In genomic region chr9:40223353-40223752, GRCh38 we compare ENCODE assay signal across 8 cellular contexts.
DNase-seq lines count a peak whose midpoint lies in the region; ATAC-seq and TF ChIP-seq lines count a peak whose summit lies in the region.
"Not testable (repeated sequence)": the region's sequence is repeated elsewhere in the genome, so short reads cannot be mapped to it uniquely, and the experiment has no call there.

No MANE protein-coding gene starts in this region.

- CTCF ChIA-PET in Calu3 (lab: Charles Lee); activated naive CD4-positive, alpha-beta T cell treated with anti-CD3 and anti-CD28 coated beads, Interleukin-2, amount 10 ng/mL, durations not matched to agents 7 days and 5 days (lab: Charles Lee): not testable (repeated sequence)

- not testable (repeated sequence) for TF ChIP-seq POLR2A in heart left ventricle (IDR thresholded peaks at IDR 0.05); right lobe of liver (IDR thresholded peaks at IDR 0.05); suprapubic skin (IDR thresholded peaks at IDR 0.05)

- intact Hi-C loops in Calu3 (cut with micrococcal nuclease; ENCODE audit: unreplicated experiment); activated CD4-positive, alpha-beta T cell treated with anti-CD3 and anti-CD28 coated beads, Interleukin-2, amount 10 ng/mL, durations not matched to agents 24 days and 14 days (cut with micrococcal nuclease); colonic mucosa (cut with DNase I); heart left ventricle (cut with DNase I); right lobe of liver (cut with DNase I): not testable (repeated sequence)

- H3K27me3 Mint-ChIP-seq in Calu3 (ENCODE audit: unreplicated experiment); activated CD4-positive, alpha-beta T cell treated with anti-CD3 and anti-CD28 coated beads, Interleukin-2, amount 10 ng/mL, durations not matched to agents 24 days and 14 days; activated naive CD4-positive, alpha-beta T cell treated with anti-CD3 and anti-CD28 coated beads, Interleukin-2, amount 10 ng/mL, durations not matched to agents 7 days and 5 days; osteocyte (ENCODE audit: unreplicated experiment): not testable (repeated sequence)

- not testable (repeated sequence) for H3K9me3 Mint-ChIP-seq in Calu3 (ENCODE audit: low read depth, unreplicated experiment); activated CD4-positive, alpha-beta T cell treated with anti-CD3 and anti-CD28 coated beads, Interleukin-2, amount 10 ng/mL, durations not matched to agents 24 days and 14 days; activated naive CD4-positive, alpha-beta T cell treated with anti-CD3 and anti-CD28 coated beads, Interleukin-2, amount 10 ng/mL, durations not matched to agents 7 days and 5 days; osteocyte (ENCODE audit: unreplicated experiment)

- H3K27me3 ChIP-seq in colonic mucosa, heart left ventricle, right lobe of liver, suprapubic skin: not testable (repeated sequence)

- H3K36me3 Mint-ChIP-seq in Calu3 (ENCODE audit: insufficient read depth, unreplicated experiment); activated CD4-positive, alpha-beta T cell treated with anti-CD3 and anti-CD28 coated beads, Interleukin-2, amount 10 ng/mL, durations not matched to agents 24 days and 14 days (ENCODE audit: low read depth); activated naive CD4-positive, alpha-beta T cell treated with anti-CD3 and anti-CD28 coated beads, Interleukin-2, amount 10 ng/mL, durations not matched to agents 7 days and 5 days; osteocyte (ENCODE audit: unreplicated experiment): not testable (repeated sequence)

- H3K4me3 Mint-ChIP-seq in Calu3 (ENCODE audit: low read depth, unreplicated experiment): peak overlapping the region; percentile 76
- H3K4me3 Mint-ChIP-seq in activated CD4-positive, alpha-beta T cell treated with anti-CD3 and anti-CD28 coated beads, Interleukin-2, amount 10 ng/mL, durations not matched to agents 24 days and 14 days; activated naive CD4-positive, alpha-beta T cell treated with anti-CD3 and anti-CD28 coated beads, Interleukin-2, amount 10 ng/mL, durations not matched to agents 7 days and 5 days; osteocyte (ENCODE audit: unreplicated experiment): not testable (repeated sequence)

- not testable (repeated sequence) for TF ChIP-seq EP300 in suprapubic skin (IDR thresholded peaks at IDR 0.05)

- not testable (repeated sequence) for H3K4me3 ChIP-seq in colonic mucosa, right lobe of liver
- H3K4me3 ChIP-seq in heart left ventricle (peak overlapping the region in 8 of 12 donors; percentile 17 to 45 (median 35)), suprapubic skin (peak overlapping the region; percentile 26)

- not testable (repeated sequence) for TF ChIP-seq CTCF in Calu3 (IDR thresholded peaks at IDR 0.05; ENCODE audit: unreplicated experiment); colonic mucosa (IDR thresholded peaks at IDR 0.05); heart left ventricle (IDR thresholded peaks at IDR 0.05); right lobe of liver (IDR thresholded peaks at IDR 0.05); osteocyte (IDR thresholded peaks at IDR 0.05); suprapubic skin (IDR thresholded peaks at IDR 0.05)

- not testable (repeated sequence) for H3K9me3 ChIP-seq in colonic mucosa, heart left ventricle, right lobe of liver, suprapubic skin

- not testable (repeated sequence) for H3K36me3 ChIP-seq in colonic mucosa, heart left ventricle, right lobe of liver, suprapubic skin

- not testable (repeated sequence) for H3K9ac ChIP-seq in colonic mucosa (ENCODE audit: low read depth in 2 of 2, low read length in 2 of 2)

- not testable (repeated sequence) for H3K27ac ChIP-seq in colonic mucosa, heart left ventricle, right lobe of liver, suprapubic skin

- H3K4me1 ChIP-seq in colonic mucosa, heart left ventricle, right lobe of liver, suprapubic skin: not testable (repeated sequence)

- peak; percentile 16 for DNase-seq in Calu3
- peak; percentile 63 for DNase-seq in activated CD4-positive, alpha-beta T cell treated with anti-CD3 and anti-CD28 coated beads, Interleukin-2, amount 10 ng/mL, durations not matched to agents 24 days and 14 days
- peak; percentile 21 for DNase-seq in activated naive CD4-positive, alpha-beta T cell treated with anti-CD3 and anti-CD28 coated beads, Interleukin-2, amount 10 ng/mL, durations not matched to agents 7 days and 5 days
- DNase-seq in colonic mucosa: peak; percentile 17
- DNase-seq in heart left ventricle: peak in 2 of 5 donors; percentile 6 to 12
- peak; percentile 14 to 49 (median 46) for DNase-seq in right lobe of liver
- peak; percentile 51 for DNase-seq in osteocyte (ENCODE audit: extremely low spot score, unreplicated experiment)
- peak in 1 of 2 donors; percentile 47 for DNase-seq in suprapubic skin (ENCODE audit: low spot score in 2 of 2)

- WGBS in heart left ventricle, 4 donors: 2% methylated on average over 14 to 15 of the region's 33 CpGs; no CpG with 5 or more reads in 2 of the 4 donors
- 0% methylated on average over 2 of the region's 33 CpGs for WGBS in right lobe of liver (ENCODE audit: insufficient coverage, low coverage, low lambda C conversion rate, missing lambda C conversion rate)
- 0% methylated on average over 1 of the region's 33 CpGs for WGBS in suprapubic skin

- not testable (repeated sequence) for ATAC-seq in heart left ventricle, right lobe of liver

- TSS peak; percentile 94 for BruUV-seq in Calu3 (replicated peaks; lab: Mats Ljungman, UMichigan)

- H3K4me1 Mint-ChIP-seq in Calu3 (ENCODE audit: low read depth, unreplicated experiment); activated CD4-positive, alpha-beta T cell treated with anti-CD3 and anti-CD28 coated beads, Interleukin-2, amount 10 ng/mL, durations not matched to agents 24 days and 14 days; activated naive CD4-positive, alpha-beta T cell treated with anti-CD3 and anti-CD28 coated beads, Interleukin-2, amount 10 ng/mL, durations not matched to agents 7 days and 5 days; osteocyte (ENCODE audit: unreplicated experiment): not testable (repeated sequence)

- not testable (repeated sequence) for H3K27ac Mint-ChIP-seq in Calu3 (ENCODE audit: unreplicated experiment); activated CD4-positive, alpha-beta T cell treated with anti-CD3 and anti-CD28 coated beads, Interleukin-2, amount 10 ng/mL, durations not matched to agents 24 days and 14 days; activated naive CD4-positive, alpha-beta T cell treated with anti-CD3 and anti-CD28 coated beads, Interleukin-2, amount 10 ng/mL, durations not matched to agents 7 days and 5 days; osteocyte (ENCODE audit: unreplicated experiment)
